In genomic region chr15:78620021-78620838, GRCh38 we compare ENCODE assay signal across 8 cellular contexts. TPM values are rescaled to one million over a fixed set of nuclear protein-coding genes. Genes with fewer than 3 reads are reported as not detected.
DNase-seq lines count a peak whose midpoint lies in the region; ATAC-seq and TF ChIP-seq lines count a peak whose summit lies in the region.

No MANE protein-coding gene starts in this region.

- H3K27me3 ChIP-seq in ACC112 (ENCODE audit: insufficient read depth, low read length): peaks cover 53% of the 10 kb centered on the region

- WGBS in mesodermal cell (ENCODE audit: insufficient coverage in 2 of 2), 2 experiments: 0 to 1% methylated on average over 36 to 51 of the region's 82 CpGs

- H3K9me3 ChIP-seq in mesodermal cell (ENCODE audit: control insufficient read depth, low read length): no peaks in the 10 kb centered on the region

- peak; percentile 32 for TF ChIP-seq CTCF in cardiac fibroblast (IDR thresholded peaks at IDR 0.05; ENCODE audit: low read depth, low read length)

- H3K4me1 ChIP-seq in ACC112 (ENCODE audit: control insufficient read depth, insufficient read depth, low read length, unreplicated experiment) (peaks cover 14% of the 10 kb centered on the region), mesodermal cell (ENCODE audit: control insufficient read depth, insufficient read depth, low read length, poor library complexity, severe bottlenecking) (no peaks in the 10 kb centered on the region)

- H3K27ac ChIP-seq in ACC112 (ENCODE audit: low read depth, low read length): no peak overlapping the region
- H3K27ac ChIP-seq in mesodermal cell (ENCODE audit: low read depth, low read length, severe bottlenecking): no peak overlapping the region

- H3K4me3 ChIP-seq in ACC112 (ENCODE audit: low read depth, low read length) (peak overlapping the region; percentile 66), cardiac fibroblast (replicated peaks in 1 of 2; ENCODE audit: low read depth in 2 of 2, low read length in 2 of 2) (no peak overlapping the region), mesodermal cell (ENCODE audit: extremely low read depth, insufficient read depth, low read length, poor library complexity, severe bottlenecking) (peak overlapping the region; percentile 48)

- DNase-seq in HuH-7.5 (ENCODE audit: low spot score) (peak; percentile 68), cardiac fibroblast (ENCODE audit: low read depth in 2 of 2) (peak; percentile 6 to 17), AG08395 (ENCODE audit: low spot score) (no peak)

- ATAC-seq in GM18868 (IDR thresholded peaks at IDR 0.05; ENCODE audit: unreplicated experiment) (no peak), GM18861 (IDR thresholded peaks at IDR 0.05; ENCODE audit: unreplicated experiment) (no peak), GM21390 (IDR thresholded peaks at IDR 0.05; ENCODE audit: unreplicated experiment) (no peak)

- H3K79me2 ChIP-seq in ACC112 (ENCODE audit: control insufficient read depth, insufficient read depth, low read length, unreplicated experiment): no peaks in the 10 kb centered on the region

- no peak overlapping the region for H2AFZ ChIP-seq in ACC112 (ENCODE audit: low read length, unreplicated experiment)

- no peaks in the 10 kb centered on the region for H3K36me3 ChIP-seq in ACC112 (ENCODE audit: insufficient read depth, low read length)
- no peaks in the 10 kb centered on the region for H3K36me3 ChIP-seq in mesodermal cell (ENCODE audit: control insufficient read depth, insufficient read depth, low read length)

RNA-seq across cellular contexts. Expression of gene CHRNA3, which starts 0.6 kb away (rescaled TPM):
- 0.96 TPM for polyA plus RNA-seq in mesodermal cell (2013, experiment 1 of 2)
- polyA plus RNA-seq in mesodermal cell (2013, experiment 2 of 2): 0.81 TPM

RNA-seq across cellular contexts. Expression of gene CHRNB4, which starts 20.8 kb away (rescaled TPM):
- 0.29 TPM for polyA plus RNA-seq in mesodermal cell (2013, experiment 1 of 2)
- polyA plus RNA-seq in mesodermal cell (2013, experiment 2 of 2): not detected

RNA-seq across cellular contexts. Expression of gene CHRNA5, which starts 54.9 kb away (rescaled TPM):
- polyA plus RNA-seq in mesodermal cell (2013, experiment 1 of 2): 9.4 TPM
- 6.7 TPM for polyA plus RNA-seq in mesodermal cell (2013, experiment 2 of 2)

Comparison
In these comparisons a context has a peak if more than half of its experiments do, and no peak if none do; other contexts are left out.
1. H3K4me3 ChIP-seq: peak in ACC112 (single experiment) and mesodermal cell (single experiment); none in cardiac fibroblast (0 of 2).